In genomic region chr3:50324351-50325144, GRCh38 we compare ENCODE assay signal across 7 cellular contexts. TPM values are rescaled to one million over a fixed set of nuclear protein-coding genes. Genes with fewer than 3 reads are reported as not detected.
DNase-seq lines count a peak whose midpoint lies in the region; ATAC-seq and TF ChIP-seq lines count a peak whose summit lies in the region.

No MANE protein-coding gene starts in this region.

- H3K27ac Mint-ChIP-seq in activated B cell treated with CpG ODN at 0.5 μM for 24 hours = no peak overlapping the region
- peak overlapping the region; percentile 29 for H3K27ac Mint-ChIP-seq in central memory CD8-positive, alpha-beta T cell (ENCODE audit: low read depth)

- H3K27me3 Mint-ChIP-seq in activated B cell treated with CpG ODN at 0.5 μM for 24 hours = no peaks in the 10 kb centered on the region
- H3K27me3 Mint-ChIP-seq in central memory CD8-positive, alpha-beta T cell = no peaks in the 10 kb centered on the region

- intact Hi-C loops in activated B cell treated with CpG ODN at 0.5 μM for 24 hours (cut with micrococcal nuclease) = loop anchor here (1.0 to 5.0 kb wide), 4 partner anchors 50 to 1607 kb away; partner anchors contain the start of gene IP6K2
- intact Hi-C loops in left colon (cut with DNase I, micrococcal nuclease) = no loop called here

- H3K4me3 Mint-ChIP-seq in activated B cell treated with CpG ODN at 0.5 μM for 24 hours = peak overlapping the region; percentile 28
- no peak overlapping the region for H3K4me3 Mint-ChIP-seq in central memory CD8-positive, alpha-beta T cell

- CTCF ChIA-PET in activated B cell treated with CpG ODN at 0.5 μM for 24 hours (lab: Charles Lee) = interaction anchor here (0.8 to 2.2 kb wide), 6 partner anchors 12 to 130 kb away, joined by 3 to 9 read pairs (median 4); partner anchors contain the start of genes HYAL3 and NAA80

- H3K4me1 Mint-ChIP-seq in activated B cell treated with CpG ODN at 0.5 μM for 24 hours = peaks cover 36% of the 10 kb centered on the region
- peaks cover 49% of the 10 kb centered on the region for H3K4me1 Mint-ChIP-seq in central memory CD8-positive, alpha-beta T cell

- no peaks in the 10 kb centered on the region for H3K9me3 Mint-ChIP-seq in activated B cell treated with CpG ODN at 0.5 μM for 24 hours
- H3K9me3 Mint-ChIP-seq in central memory CD8-positive, alpha-beta T cell = no peaks in the 10 kb centered on the region

- H3K4me3 ChIP-seq in GM12875 (ENCODE audit: low read depth, low read length) = no peak overlapping the region

- POLR2A ChIA-PET in activated B cell treated with CpG ODN at 0.5 μM for 24 hours (lab: Charles Lee) = interaction anchor here (0.9 to 9.7 kb wide), 3 partner anchors 10 to 25 kb away, joined by 4 to 167 read pairs (median 9); partner anchors contain the start of genes HYAL3, NAA80 and RASSF1

- H3K36me3 Mint-ChIP-seq in activated B cell treated with CpG ODN at 0.5 μM for 24 hours (ENCODE audit: low read depth) = peaks cover 30% of the 10 kb centered on the region
- peaks cover 10% of the 10 kb centered on the region for H3K36me3 Mint-ChIP-seq in central memory CD8-positive, alpha-beta T cell (ENCODE audit: insufficient read depth)

- peak; percentile 85 for TF ChIP-seq CTCF in GM12875 (IDR thresholded peaks at IDR 0.05; ENCODE audit: borderline replicate concordance, insufficient read depth, low read depth, low read length)
- no peak for TF ChIP-seq CTCF in activated B cell treated with CpG ODN at 0.5 μM for 24 hours (IDR thresholded peaks at IDR 0.05)

- peak; percentile 27 for ATAC-seq in activated B cell treated with CpG ODN at 0.5 μM for 24 hours (ENCODE audit: low read depth)
- ATAC-seq in central memory CD8-positive, alpha-beta T cell (replicated peaks; ENCODE audit: extremely low read depth, poor library complexity, severe bottlenecking) = no peak
- ATAC-seq in left colon = no peak
- ATAC-seq in GM18868 (IDR thresholded peaks at IDR 0.05; ENCODE audit: unreplicated experiment) = no peak

- DNase-seq in NCI-H128 (lab: John Stamatoyannopoulos, UW; ENCODE audit: unreplicated experiment) = peak; percentile 32
- DNase-seq in activated B cell treated with CpG ODN at 0.5 μM for 24 hours = peak; percentile 58
- peak in 1 of 2 donors; percentile 57 for DNase-seq in central memory CD8-positive, alpha-beta T cell (ENCODE audit: low spot score in 2 of 2)
- DNase-seq in left colon = peak; percentile 39 to 81
- DNase-seq in stimulated activated CD4-positive, alpha-beta T cell treated with anti-CD3 and anti-CD28 coated beads, Interleukin-4, amount 100 ng/mL, for 48 hours (ENCODE audit: low read depth in 2 of 2) = peak; percentile 52 to 57

RNA-seq across cellular contexts. Expression of gene HYAL2, which starts 2.0 kb away (rescaled TPM):
- total RNA-seq in activated B cell treated with CpG ODN at 0.5 μM for 24 hours = 4.2 and 4.4 TPM in 2 replicates
- total RNA-seq in left colon = 10 to 100 TPM; 27.9 to 34.7 TPM

RNA-seq across cellular contexts. Expression of gene TUSC2, which starts 3.5 kb away (rescaled TPM):
- total RNA-seq in activated B cell treated with CpG ODN at 0.5 μM for 24 hours (32.2 and 33.4 TPM in 2 replicates), left colon (10 to 100 TPM; 26.7 to 29.1 TPM)

RNA-seq across cellular contexts. Expression of gene RASSF1, which starts 16.1 kb away (rescaled TPM):
- 34.0 and 38.0 TPM in 2 replicates for total RNA-seq in activated B cell treated with CpG ODN at 0.5 μM for 24 hours
- total RNA-seq in left colon = 10 to 100 TPM; 14.5 to 15.0 TPM

RNA-seq across cellular contexts. Expression of gene ZMYND10, which starts 21.0 kb away (rescaled TPM):
- total RNA-seq in activated B cell treated with CpG ODN at 0.5 μM for 24 hours = 0.61 and 0.64 TPM in 2 replicates
- total RNA-seq in left colon = under 1 TPM; 0.47 to 0.49 TPM

RNA-seq across cellular contexts. Expression of gene HYAL1, which starts 21.2 kb away (rescaled TPM):
- total RNA-seq in activated B cell treated with CpG ODN at 0.5 μM for 24 hours = 0.47 and 0.73 TPM in 2 replicates
- total RNA-seq in left colon = 10 to 100 TPM in 1 of 2 donors, 1 to 10 TPM in 1; 6.9 to 16.4 TPM
